Comparison of ENCODE assay signal across 8 cellular contexts in the genomic region with DNA sequence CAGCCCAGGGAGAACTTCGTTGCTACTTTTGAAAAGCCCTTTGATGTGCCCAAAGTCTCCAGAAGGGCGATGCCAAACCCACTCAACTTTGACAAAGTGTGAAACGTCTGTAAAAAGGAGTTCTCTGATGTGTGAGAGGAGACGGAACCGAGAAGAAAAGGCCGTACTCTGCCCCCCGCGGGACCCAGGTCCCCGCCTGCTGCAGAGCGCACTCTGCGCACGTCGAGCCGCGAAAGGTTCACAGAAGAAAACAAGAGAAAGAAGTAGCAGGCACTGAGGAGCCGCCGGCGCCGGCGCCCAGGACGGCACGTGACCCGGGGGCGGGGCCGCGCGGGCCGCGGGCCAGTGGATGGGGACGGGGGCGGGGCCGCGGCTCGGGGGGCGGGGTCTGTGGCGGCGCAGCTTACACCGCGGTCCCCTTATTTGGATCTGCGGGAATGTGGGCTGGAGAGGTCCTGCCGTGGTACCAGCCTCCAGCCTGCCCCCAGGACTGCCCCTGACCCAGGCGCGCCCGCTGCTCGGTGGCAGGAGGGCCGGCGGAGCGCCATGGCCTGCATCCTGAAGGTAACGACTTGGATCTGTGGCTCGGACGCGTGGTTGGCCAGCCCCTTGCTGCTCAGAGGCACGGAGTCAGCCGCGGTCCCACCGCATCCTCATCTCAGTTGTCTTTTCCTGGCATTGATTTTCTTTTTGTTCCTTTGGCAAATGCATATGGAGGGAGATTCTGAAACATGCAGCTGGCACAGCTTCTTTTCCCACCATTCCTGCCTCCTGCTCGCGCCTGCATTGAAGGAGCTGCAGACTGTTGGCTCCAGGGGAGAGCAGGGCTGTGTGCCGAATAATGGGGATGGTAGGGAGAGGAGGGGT. TPM values are rescaled to one million over a fixed set of nuclear protein-coding genes. Genes with fewer than 3 reads are reported as not detected.
A peak's percentile ranks its signal among the peaks of the same experiment; 100 is the strongest.
DNase-seq lines count a peak whose midpoint lies in the region; ATAC-seq and TF ChIP-seq lines count a peak whose summit lies in the region.

TSS of gene ST6GALNAC3 (plus strand) at position 426 of the 867 bp plus-strand sequence.

- H3K27me3 ChIP-seq in endodermal cell (ENCODE audit: control insufficient read depth, insufficient read depth, low read length, poor library complexity, severe bottlenecking): peaks cover 72% of the 10 kb centered on the region

- TF ChIP-seq CTCF in endodermal cell (conservative IDR thresholded peaks at IDR 0.05): no peak

- H3K27me3 Mint-ChIP-seq in endodermal cell (ENCODE audit: insufficient read depth): peaks cover 64% of the 10 kb centered on the region

- no peaks in the 10 kb centered on the region for H3K9me3 Mint-ChIP-seq in endodermal cell

- no peak within 1 kb of the TSS for H3K27ac Mint-ChIP-seq in endodermal cell

- H3K4me3 Mint-ChIP-seq in endodermal cell: peak within 1 kb of the TSS; percentile 68

- WGBS in endodermal cell (ENCODE audit: insufficient coverage in 1 of 2, insufficient read length in 1 of 2), 2 experiments: 0 to 1% methylated on average over 8 to 59 of the region's 59 CpGs

- peak; percentile 37 to 55 for DNase-seq in NCI-H2081 (lab: John Stamatoyannopoulos, UW)
- DNase-seq in NCI-H2081 treated with DMSO at 0.1 percent for 48 hours (lab: John Stamatoyannopoulos, UW): no peak
- DNase-seq in NCI-H510A (lab: John Stamatoyannopoulos, UW): peak; percentile 83
- peak; percentile 77 for DNase-seq in activated CD8-positive, alpha-beta memory T cell treated with anti-CD3 and anti-CD28 coated beads, Interleukin-2, amount 50 U/mL, for 4 hours
- peak; percentile 96 for DNase-seq in endodermal cell
- DNase-seq in mesenteric fat pad (ENCODE audit: low spot score): peak; percentile 94
- DNase-seq in stimulated activated CD8-positive, alpha-beta memory T cell treated with anti-CD3 and anti-CD28 coated beads, Interleukin-15, amount 100 ng/mL, for 1 hour (ENCODE audit: low read depth): peak; percentile 35

- H3K27ac ChIP-seq in endodermal cell (ENCODE audit: low read depth, low read length): peak within 1 kb of the TSS; percentile 67

- H3K36me3 ChIP-seq in endodermal cell (ENCODE audit: control insufficient read depth, insufficient read depth, low read length): no peaks in the 10 kb centered on the region

- peak; percentile 81 for ATAC-seq in HG03025 (IDR thresholded peaks at IDR 0.05; ENCODE audit: low FRiP score, unreplicated experiment)

- H3K4me1 ChIP-seq in endodermal cell (ENCODE audit: control insufficient read depth, insufficient read depth, low read length): no peaks in the 10 kb centered on the region

- peak within 1 kb of the TSS; percentile 86 for H3K4me3 ChIP-seq in endodermal cell (ENCODE audit: low read length)

- H3K9ac ChIP-seq in endodermal cell (ENCODE audit: extremely low read depth, low read length, poor library complexity, severe bottlenecking): peak within 1 kb of the TSS; percentile 11

- H3K4me1 Mint-ChIP-seq in endodermal cell: peaks cover 18% of the 10 kb centered on the region

- H3K36me3 Mint-ChIP-seq in endodermal cell (ENCODE audit: low read depth): no peaks in the 10 kb centered on the region

- no peaks in the 10 kb centered on the region for H3K9me3 ChIP-seq in endodermal cell (ENCODE audit: control insufficient read depth, low read length)

RNA-seq across cellular contexts. Expression of gene ST6GALNAC3, which starts in this region (rescaled TPM):
- total RNA-seq in endodermal cell: 1 to 10 TPM; 6.3 to 7.6 TPM
- 16.9 TPM for polyA plus RNA-seq in endodermal cell (2013, experiment 1 of 2)
- 15.1 TPM for polyA plus RNA-seq in endodermal cell (2013, experiment 2 of 2)
- total RNA-seq in mesenteric fat pad: 25.8 TPM
